1 cellular context compared by ENCODE assay signal in genomic region chr1:214044438-214045214, GRCh38.
TF ChIP-seq lines count a peak whose summit lies in the region.

No MANE protein-coding gene starts in this region.

TF ChIP-seq in HepG2, 621 proteins besides CTCF, POLR2A, EP300 and RAD21 (continued from another document and continues in another):
- no peak for TF ChIP-seq ZBED4 (CRISPR knock-in tag; IDR thresholded peaks at IDR 0.05; ENCODE audit: borderline replicate concordance)
- no peak for TF ChIP-seq SIN3B (IDR thresholded peaks at IDR 0.05; ENCODE audit: low read length)
- no peak for TF ChIP-seq HNRNPH1 (optimal IDR thresholded peaks at IDR 0.05; ENCODE audit: low read depth, low read length)
- no peak for TF ChIP-seq SRF (IDR thresholded peaks at IDR 0.05; ENCODE audit: low read depth, low read length)
- TF ChIP-seq ZMAT5 (CRISPR knock-in tag; IDR thresholded peaks at IDR 0.05; ENCODE audit: borderline replicate concordance, low read depth) = no peak
- no peak for TF ChIP-seq ZNF512 (CRISPR knock-in tag; IDR thresholded peaks at IDR 0.05)
- TF ChIP-seq PAF1 (CRISPR knock-in tag; IDR thresholded peaks at IDR 0.05) = no peak
- TF ChIP-seq USF2 (IDR thresholded peaks at IDR 0.05; ENCODE audit: low read depth, low read length) = no peak
- TF ChIP-seq USF2 (CRISPR knock-in tag; IDR thresholded peaks at IDR 0.05; ENCODE audit: borderline replicate concordance) = no peak
- no peak for TF ChIP-seq KLF13 (CRISPR knock-in tag; IDR thresholded peaks at IDR 0.05)
- no peak for TF ChIP-seq ZNF354B (CRISPR knock-in tag; IDR thresholded peaks at IDR 0.05)
- no peak for TF ChIP-seq JDP2 (CRISPR knock-in tag; IDR thresholded peaks at IDR 0.05; ENCODE audit: borderline replicate concordance)
- no peak for TF ChIP-seq GABPA (IDR thresholded peaks at IDR 0.05; ENCODE audit: low read depth, low read length)
- peak; percentile 16; the same call in 1 of the 2 replicates for TF ChIP-seq GABPA (CRISPR knock-in tag; IDR thresholded peaks at IDR 0.05; ENCODE audit: low read depth)
- TF ChIP-seq HOMEZ (CRISPR knock-in tag; IDR thresholded peaks at IDR 0.05; ENCODE audit: low read depth) = no peak; the same call in 1 of the 2 replicates
- no peak for TF ChIP-seq MTA3 (CRISPR knock-in tag; IDR thresholded peaks at IDR 0.05)
- TF ChIP-seq ZNF777 (CRISPR knock-in tag; IDR thresholded peaks at IDR 0.05) = no peak
- TF ChIP-seq NR1H2 (CRISPR knock-in tag; IDR thresholded peaks at IDR 0.05; ENCODE audit: borderline replicate concordance, low read depth) = no peak
- no peak for TF ChIP-seq ZFP36L2 (CRISPR knock-in tag; IDR thresholded peaks at IDR 0.05)
- TF ChIP-seq MTF1 (CRISPR knock-in tag; IDR thresholded peaks at IDR 0.05) = no peak
- TF ChIP-seq ZBTB26 (CRISPR knock-in tag; IDR thresholded peaks at IDR 0.05; ENCODE audit: borderline replicate concordance) = no peak
- no peak for TF ChIP-seq ZNF788 (CRISPR knock-in tag; IDR thresholded peaks at IDR 0.05; ENCODE audit: borderline replicate concordance)
- peak; percentile 90; the same call in 1 of the 2 replicates for TF ChIP-seq RELA (CRISPR knock-in tag; IDR thresholded peaks at IDR 0.05)
- no peak for TF ChIP-seq ZNF34 (CRISPR knock-in tag; IDR thresholded peaks at IDR 0.05; ENCODE audit: borderline replicate concordance)
- TF ChIP-seq ZBTB38 (CRISPR knock-in tag; IDR thresholded peaks at IDR 0.05) = no peak
- TF ChIP-seq HOXA5 (CRISPR knock-in tag; IDR thresholded peaks at IDR 0.05) = 0 out of 2 replicates have a peak, but pooled peaks have one; percentile 21
- no peak for TF ChIP-seq AGO2 (optimal IDR thresholded peaks at IDR 0.05; ENCODE audit: low read depth, low read length)
- no peak for TF ChIP-seq ZSCAN12 (CRISPR knock-in tag; IDR thresholded peaks at IDR 0.05)
- TF ChIP-seq KLF16 (CRISPR knock-in tag; IDR thresholded peaks at IDR 0.05) = no peak
- no peak for TF ChIP-seq BATF2 (CRISPR knock-in tag; IDR thresholded peaks at IDR 0.05)
- no peak; the same call in 1 of the 2 replicates for TF ChIP-seq MIER3 (CRISPR knock-in tag; IDR thresholded peaks at IDR 0.05; ENCODE audit: borderline replicate concordance)
- no peak for TF ChIP-seq HNRNPLL (IDR thresholded peaks at IDR 0.05; ENCODE audit: low read depth, low read length, poor library complexity, severe bottlenecking)
- TF ChIP-seq JUN (CRISPR knock-in tag; IDR thresholded peaks at IDR 0.05) = no peak
- 0 out of 2 replicates have a peak, but pooled peaks have one; percentile 21 for TF ChIP-seq PHF8 (CRISPR knock-in tag; IDR thresholded peaks at IDR 0.05)
- peak; percentile 78 for TF ChIP-seq BCL3 (CRISPR knock-in tag; IDR thresholded peaks at IDR 0.05)
- TF ChIP-seq ZBTB34 (CRISPR knock-in tag; IDR thresholded peaks at IDR 0.05) = no peak
- TF ChIP-seq REPIN1 (CRISPR knock-in tag; IDR thresholded peaks at IDR 0.05; ENCODE audit: borderline replicate concordance, low read depth) = no peak
- no peak for TF ChIP-seq RBM39 (IDR thresholded peaks at IDR 0.05; ENCODE audit: low read depth, low read length, poor library complexity, severe bottlenecking)
- no peak for TF ChIP-seq ZNF205 (CRISPR knock-in tag; IDR thresholded peaks at IDR 0.05)
- no peak for TF ChIP-seq CERS6 (CRISPR knock-in tag; IDR thresholded peaks at IDR 0.05)
- TF ChIP-seq ZNF24 (IDR thresholded peaks at IDR 0.05) = no peak
- no peak for TF ChIP-seq KLF15 (CRISPR knock-in tag; IDR thresholded peaks at IDR 0.05; ENCODE audit: borderline replicate concordance)
- TF ChIP-seq KLF6 (CRISPR knock-in tag; IDR thresholded peaks at IDR 0.05) = no peak
- TF ChIP-seq EHMT2 (IDR thresholded peaks at IDR 0.05; ENCODE audit: borderline replicate concordance, low read depth, low read length) = peak; percentile 50; the same call in 1 of the 2 replicates
- no peak for TF ChIP-seq ZNF530 (CRISPR knock-in tag; IDR thresholded peaks at IDR 0.05; ENCODE audit: low read depth)
- TF ChIP-seq SP2 (CRISPR knock-in tag; IDR thresholded peaks at IDR 0.05) = no peak
- TF ChIP-seq ZNF362 (CRISPR knock-in tag; IDR thresholded peaks at IDR 0.05; ENCODE audit: borderline replicate concordance) = peak; percentile 56; the same call in 1 of the 2 replicates
- TF ChIP-seq AKAP8 (CRISPR knock-in tag; IDR thresholded peaks at IDR 0.05) = no peak
- no peak for TF ChIP-seq MYPOP (CRISPR knock-in tag; IDR thresholded peaks at IDR 0.05)
